In genomic region chr2:238378230-238379095, GRCh38 we compare ENCODE assay signal across 15 cellular contexts. TPM values are rescaled to one million over a fixed set of nuclear protein-coding genes. Genes with fewer than 3 reads are reported as not detected.
A peak's percentile ranks its signal among the peaks of the same experiment; 100 is the strongest.
DNase-seq lines count a peak whose midpoint lies in the region; ATAC-seq, FAIRE-seq and TF ChIP-seq lines count a peak whose summit lies in the region.
"Had no signal": no experiment of that assay in that cellular context is flagged by ENCODE, and none has a peak within 500 bp of the region (broad histone marks: within the 10 kb centered on the region; RNA-seq: fewer than 3 reads in every experiment).

No MANE protein-coding gene starts in this region.

- no peak overlapping the region for H3K9ac ChIP-seq in BLaER1 treated with 17β-estradiol and CSF1 and Interleukin-3, amounts not matched to agents 10 nM and 100 nM
- peak overlapping the region in 1 of 2 experiments; percentile 37; a peak in 1 of 4 replicates for H3K9ac ChIP-seq in K562 (ENCODE audit: insufficient read depth in 1 of 2, low read depth in 2 of 2, low read length in 2 of 2)

- POLR2A ChIA-PET in K562 (lab: Yijun Ruan, JAX): no interaction called here
- POLR2A ChIA-PET in CD8-positive, alpha-beta memory T cell (lab: Charles Lee): no interaction called here

- WGBS in K562 (ENCODE audit: insufficient coverage, low coverage, missing lambda C conversion rate): 89% methylated on average over 11 of the region's 11 CpGs
- WGBS in right cardiac atrium: 88% methylated on average over 11 of the region's 11 CpGs

- FAIRE-seq in K562 (lab: Jason Lieb, UNC): no peak
- FAIRE-seq: keratinocyte had no signal

- peaks cover 0 to 24% (median 0%) of the 10 kb centered on the region in 11 experiments; a peak in 2 of 22 replicates for H3K27me3 ChIP-seq in BLaER1 treated with 17β-estradiol and CSF1 and Interleukin-3, amounts not matched to agents 10 nM and 100 nM
- H3K27me3 ChIP-seq in K562 (ENCODE audit: control insufficient read depth in 2 of 2, insufficient read depth in 2 of 2, low read length in 2 of 2): no peaks in the 10 kb centered on the region
- H3K27me3 ChIP-seq in right cardiac atrium (ENCODE audit: control insufficient read depth, insufficient read depth): no peaks in the 10 kb centered on the region
- H3K27me3 ChIP-seq in MG63: no peaks in the 10 kb centered on the region
- no peaks in the 10 kb centered on the region for H3K27me3 ChIP-seq in CD8-positive, alpha-beta memory T cell (ENCODE audit: insufficient read depth, low read length, poor library complexity, severe bottlenecking)
- H3K27me3 ChIP-seq: neutrophil, SJSA1 had no signal

- H3K27ac Mint-ChIP-seq in CD8-positive, alpha-beta memory T cell: peak overlapping the region in 1 of 8 donors; percentile 16

- no peak overlapping the region for H3K4me3 Mint-ChIP-seq in CD8-positive, alpha-beta memory T cell

- H3K4me3 ChIP-seq in BLaER1 treated with 17β-estradiol and CSF1 and Interleukin-3, amounts not matched to agents 10 nM and 100 nM: no peak overlapping the region
- H3K4me3 ChIP-seq in K562 (no peak overlapping the region), right cardiac atrium (ENCODE audit: low read length) (no peak overlapping the region), MG63 (no peak overlapping the region)
- no peak overlapping the region for H3K4me3 ChIP-seq in CD8-positive, alpha-beta memory T cell (ENCODE audit: low read length)
- H3K4me3 ChIP-seq: SJSA1 had no signal

- BruUV-seq in K562 (replicated peaks; lab: Mats Ljungman, UMichigan): no TSS peak

- H3K36me3 Mint-ChIP-seq in CD8-positive, alpha-beta memory T cell: peaks cover 5 to 16% (median 13%) of the 10 kb centered on the region in 3 donors

- TF ChIP-seq EP300 in K562 (IDR thresholded peaks at IDR 0.05; ENCODE audit: low read length): no peak

- in situ Hi-C loops in K562 (cut with MboI): no loop called here

- intact Hi-C loops in K562 (cut with micrococcal nuclease) (no loop called here), right cardiac atrium (cut with DNase I) (loop anchor here in 2 of 4 donors (10.0 kb wide), 2 partner anchors 86 to 406 kb away; no protein-coding TSS in a partner anchor)

- TF ChIP-seq POLR2A in K562 (conservative IDR thresholded peaks at IDR 0.05): no peak

- H3K36me3 ChIP-seq in BLaER1 treated with 17β-estradiol and CSF1 and Interleukin-3, amounts not matched to agents 10 nM and 100 nM: peaks cover 8 to 26% (median 21%) of the 10 kb centered on the region in 11 experiments
- H3K36me3 ChIP-seq in KOPT-K1 (ENCODE audit: insufficient read depth, low read length) (no peaks in the 10 kb centered on the region), K562 (ENCODE audit: control insufficient read depth, insufficient read depth, low read length) (no peaks in the 10 kb centered on the region), MG63 (peaks cover 3% of the 10 kb centered on the region)
- H3K36me3 ChIP-seq in CD8-positive, alpha-beta memory T cell (ENCODE audit: insufficient read depth, low read length): no peaks in the 10 kb centered on the region
- H3K36me3 ChIP-seq: neutrophil, SJSA1 had no signal

- peak overlapping the region; percentile 29 to 72 (median 65); a peak in 20 of 22 replicates for H3K4me2 ChIP-seq in BLaER1 treated with 17β-estradiol and CSF1 and Interleukin-3, amounts not matched to agents 10 nM and 100 nM
- no peak overlapping the region for H3K4me2 ChIP-seq in K562 (ENCODE audit: insufficient read depth, low read length)

- H3K4me1 Mint-ChIP-seq in CD8-positive, alpha-beta memory T cell: peaks cover 32 to 42% (median 36%) of the 10 kb centered on the region in 3 donors

- ATAC-seq in K562 (no peak), right cardiac atrium (peak; percentile 70 to 77), HG02678 (IDR thresholded peaks at IDR 0.05; ENCODE audit: unreplicated experiment) (no peak)

- H3K27ac ChIP-seq in BLaER1 treated with 17β-estradiol and CSF1 and Interleukin-3, amounts not matched to agents 10 nM and 100 nM: peak overlapping the region in 1 of 11 experiments; percentile 16; a peak in 2 of 22 replicates
- peak overlapping the region; percentile 52 for H3K27ac ChIP-seq in KOPT-K1 (ENCODE audit: low read depth, low read length, poor library complexity, severe bottlenecking)
- no peak overlapping the region for H3K27ac ChIP-seq in K562 (ENCODE audit: extremely low read depth, low read depth, low read length)
- peak overlapping the region; percentile 69 for H3K27ac ChIP-seq in right cardiac atrium (ENCODE audit: low read length)
- H3K27ac ChIP-seq in CD8-positive, alpha-beta memory T cell (ENCODE audit: low read depth, low read length): no peak overlapping the region
- H3K27ac ChIP-seq: SJSA1 had no signal

- TF ChIP-seq CTCF in K562 (IDR thresholded peaks at IDR 0.05 in 2 of 3, conservative IDR thresholded peaks at IDR 0.05 in 1 of 3; ENCODE audit: insufficient read depth in 2 of 3, low read depth in 1 of 3, low read length in 3 of 3): no peak

- CTCF ChIA-PET in K562 (lab: Yijun Ruan, JAX; ENCODE audit: low intra/inter-chr PET ratio): no interaction called here
- CTCF ChIA-PET in CD8-positive, alpha-beta memory T cell (lab: Charles Lee): no interaction called here

- DNase-seq in K562 (ENCODE audit: extremely low read depth in 1 of 4, low spot score in 3 of 4): no peak
- no peak for DNase-seq in right cardiac atrium
- no peak for DNase-seq in DMS53 (lab: John Stamatoyannopoulos, UW)
- DNase-seq in MG63: no peak
- DNase-seq in CD8-positive, alpha-beta memory T cell: no peak
- DNase-seq: activated CD4-positive, alpha-beta T cell treated with anti-CD3 and anti-CD28 coated beads for 1 hour; NCI-H1092 treated with DMSO at 0.1 percent for 48 hours; NCI-H345; T1000 had no signal

- H2AFZ ChIP-seq in K562 (ENCODE audit: low read depth, low read length): no peak overlapping the region

- H3K79me2 ChIP-seq in K562 (ENCODE audit: control insufficient read depth, insufficient read depth, low read length): no peaks in the 10 kb centered on the region

- TF ChIP-seq RAD21 in K562 (CRISPR knock-in tag; conservative IDR thresholded peaks at IDR 0.05 in 1 of 2, IDR thresholded peaks at IDR 0.05 in 1 of 2): no peak

- H3K9me3 ChIP-seq in BLaER1 treated with 17β-estradiol and CSF1 and Interleukin-3, amounts not matched to agents 10 nM and 100 nM (replicated peaks in 1 of 11): peaks cover 11 to 56% (median 26%) of the 10 kb centered on the region in 11 experiments
- H3K9me3 ChIP-seq in KOPT-K1 (ENCODE audit: insufficient read depth, low read length, poor library complexity, severe bottlenecking) (no peaks in the 10 kb centered on the region), K562 (replicated peaks; ENCODE audit: control insufficient read depth, insufficient read depth, low read depth, low read length) (no peaks in the 10 kb centered on the region), right cardiac atrium (ENCODE audit: control insufficient read depth, low read length) (no peaks in the 10 kb centered on the region), MG63 (no peaks in the 10 kb centered on the region)
- H3K9me3 ChIP-seq in CD8-positive, alpha-beta memory T cell (ENCODE audit: low read length): no peaks in the 10 kb centered on the region
- H3K9me3 ChIP-seq: neutrophil, SJSA1 had no signal

- H3K9me1 ChIP-seq in K562 (ENCODE audit: control insufficient read depth, insufficient read depth, low read length): no peaks in the 10 kb centered on the region

- H3K4me1 ChIP-seq in BLaER1 treated with 17β-estradiol and CSF1 and Interleukin-3, amounts not matched to agents 10 nM and 100 nM: peaks cover 36 to 59% (median 46%) of the 10 kb centered on the region in 10 experiments
- H3K4me1 ChIP-seq in K562 (replicated peaks in 1 of 2; ENCODE audit: control insufficient read depth in 2 of 2, insufficient read depth in 2 of 2, low read length in 2 of 2) (peaks cover 6 to 9% of the 10 kb centered on the region in 2 experiments; a peak in 4 of 5 replicates), right cardiac atrium (ENCODE audit: control insufficient read depth, insufficient read depth, low read length) (no peaks in the 10 kb centered on the region)
- H3K4me1 ChIP-seq in CD8-positive, alpha-beta memory T cell (ENCODE audit: insufficient read depth, low read length): peaks cover 22% of the 10 kb centered on the region

- no peaks in the 10 kb centered on the region for H3K9me3 Mint-ChIP-seq in CD8-positive, alpha-beta memory T cell

- peaks cover 0 to 1% of the 10 kb centered on the region in 2 donors for H3K27me3 Mint-ChIP-seq in CD8-positive, alpha-beta memory T cell

- H4K20me1 ChIP-seq in BLaER1 treated with 17β-estradiol and CSF1 and Interleukin-3, amounts not matched to agents 10 nM and 100 nM: no peaks in the 10 kb centered on the region; a peak in 1 of 22 replicates
- H4K20me1 ChIP-seq in K562 (replicated peaks; ENCODE audit: control insufficient read depth, insufficient read depth, low read length): no peaks in the 10 kb centered on the region

RNA-seq across cellular contexts. Expression of gene ASB1, which starts 48.3 kb away (rescaled TPM):
- total RNA-seq in K562 (2011; cell fraction: chromatin; rRNA removed; ENCODE audit: low replicate concordance): 69.7 and 90.0 TPM in 2 replicates
- 54.0 and 56.1 TPM in 2 replicates for total RNA-seq in K562 (2011; cell fraction: nucleolus; rRNA removed)
- 64.5 and 65.1 TPM in 2 replicates for total RNA-seq in K562 (2011; cell fraction: nucleoplasm; rRNA removed)
- total RNA-seq in K562 (2014; rRNA removed) (32.0 and 37.5 TPM in 2 replicates), K562 (2014; rRNA removed; fragmentation: Illumina TruSeq; extraction: Trizol) (17.5 and 18.0 TPM in 2 replicates), K562 (2015; rRNA removed; fragmentation: Illumina TruSeq; extraction: Trizol) (18.2 and 20.1 TPM in 2 replicates), K562 (2021) (35.5 and 37.7 TPM in 2 replicates), right cardiac atrium (10 to 100 TPM; 49.6 to 74.8 (median 68.5) TPM)
- polyA plus RNA-seq in K562 (2011; rRNA removed) (23.9 and 26.4 TPM in 2 replicates), K562 (2014; fragmentation: Illumina TruSeq; extraction: Trizol) (27.5 and 34.9 TPM in 2 replicates), K562 (2014; fragmentation: Nextera tagmentation; extraction: Ambion mirVana) (1 to 10 TPM; 6.3 to 8.7 TPM), K562 (2014; rRNA removed) (33.1 and 42.1 TPM in 2 replicates), right cardiac atrium (46.0 TPM)
- polyA plus RNA-seq in K562 (2011; cell fraction: cytosol; rRNA removed): 25.8 and 40.3 TPM in 2 replicates
- 81.4 and 94.5 TPM in 2 replicates for polyA plus RNA-seq in K562 (2011; cell fraction: nucleus; rRNA removed)
- polyA plus RNA-seq in K562 (2012): 22.4 and 22.9 TPM in 2 replicates
- polyA minus RNA-seq in K562 (2011; rRNA and poly(A)+ RNA removed): 13.5 and 17.4 TPM in 2 replicates
- 20.6 and 22.0 TPM in 2 replicates for polyA minus RNA-seq in K562 (2011; cell fraction: cytosol; rRNA and poly(A)+ RNA removed)
- 21.3 and 22.2 TPM in 2 replicates for polyA minus RNA-seq in K562 (2011; cell fraction: nucleus; rRNA and poly(A)+ RNA removed)
- 16.0 and 36.1 TPM in 2 replicates for total RNA-seq in MG63 (2014; rRNA removed; shearing (Covaris generic); ENCODE audit: low replicate concordance)
- 10 to 100 TPM; 41.8 to 41.9 TPM for total RNA-seq in CD8-positive, alpha-beta memory T cell
- polyA plus RNA-seq in CD8-positive, alpha-beta memory T cell: 25.9 TPM

RNA-seq across cellular contexts. Expression of gene TRAF3IP1, which starts 58.1 kb away (rescaled TPM):
- 5.1 and 10.4 TPM in 2 replicates for total RNA-seq in K562 (2011; cell fraction: chromatin; rRNA removed; ENCODE audit: low replicate concordance)
- 0.83 and 3.6 TPM in 2 replicates for total RNA-seq in K562 (2011; cell fraction: nucleolus; rRNA removed)
- total RNA-seq in K562 (2011; cell fraction: nucleoplasm; rRNA removed): 2.3 and 4.4 TPM in 2 replicates
- total RNA-seq in K562 (2014; rRNA removed): 2.9 and 3.3 TPM in 2 replicates
- total RNA-seq in K562 (2014; rRNA removed; fragmentation: Illumina TruSeq; extraction: Trizol): 3.4 and 3.9 TPM in 2 replicates
- total RNA-seq in K562 (2015; rRNA removed; fragmentation: Illumina TruSeq; extraction: Trizol): 3.8 and 5.1 TPM in 2 replicates
- 5.5 and 7.4 TPM in 2 replicates for total RNA-seq in K562 (2021)
- 2.2 and 2.6 TPM in 2 replicates for polyA plus RNA-seq in K562 (2011; rRNA removed)
- polyA plus RNA-seq in K562 (2011; cell fraction: cytosol; rRNA removed): 1.6 and 1.7 TPM in 2 replicates
- 1.3 and 2.1 TPM in 2 replicates for polyA plus RNA-seq in K562 (2011; cell fraction: nucleus; rRNA removed)
- polyA plus RNA-seq in K562 (2012): 2.9 and 3.8 TPM in 2 replicates
- polyA plus RNA-seq in K562 (2014; fragmentation: Illumina TruSeq; extraction: Trizol): 4.3 and 6.2 TPM in 2 replicates
- 1 to 10 TPM; 1.3 to 1.4 TPM for polyA plus RNA-seq in K562 (2014; fragmentation: Nextera tagmentation; extraction: Ambion mirVana)
- 3.2 and 4.5 TPM in 2 replicates for polyA plus RNA-seq in K562 (2014; rRNA removed)
- 1.4 and 1.8 TPM in 2 replicates for polyA minus RNA-seq in K562 (2011; rRNA and poly(A)+ RNA removed)
- 2.7 and 4.0 TPM in 2 replicates for polyA minus RNA-seq in K562 (2011; cell fraction: cytosol; rRNA and poly(A)+ RNA removed)
- 1.6 and 1.8 TPM in 2 replicates for polyA minus RNA-seq in K562 (2011; cell fraction: nucleus; rRNA and poly(A)+ RNA removed)
- total RNA-seq in right cardiac atrium: 10 to 100 TPM; 13.1 to 19.9 (median 17.2) TPM
- polyA plus RNA-seq in right cardiac atrium: 6.3 TPM
- total RNA-seq in MG63 (2014; rRNA removed; shearing (Covaris generic); ENCODE audit: low replicate concordance): 3.3 and 3.8 TPM in 2 replicates
- total RNA-seq in CD8-positive, alpha-beta memory T cell: 10 to 100 TPM; 14.7 to 15.9 TPM
- polyA plus RNA-seq in CD8-positive, alpha-beta memory T cell: 10.2 TPM

Comparison
In these comparisons a context has a peak if more than half of its experiments do, and no peak if none do; other contexts are left out.
1. H3K27ac ChIP-seq: peak in KOPT-K1 (single experiment) and right cardiac atrium (single experiment); none in K562 (single experiment) and CD8-positive, alpha-beta memory T cell (single experiment).
2. ATAC-seq: peak in right cardiac atrium (2 of 2); none in K562 (single experiment) and HG02678 (single experiment).